ENCODE assay signal across 1 cellular context in the genomic region with DNA sequence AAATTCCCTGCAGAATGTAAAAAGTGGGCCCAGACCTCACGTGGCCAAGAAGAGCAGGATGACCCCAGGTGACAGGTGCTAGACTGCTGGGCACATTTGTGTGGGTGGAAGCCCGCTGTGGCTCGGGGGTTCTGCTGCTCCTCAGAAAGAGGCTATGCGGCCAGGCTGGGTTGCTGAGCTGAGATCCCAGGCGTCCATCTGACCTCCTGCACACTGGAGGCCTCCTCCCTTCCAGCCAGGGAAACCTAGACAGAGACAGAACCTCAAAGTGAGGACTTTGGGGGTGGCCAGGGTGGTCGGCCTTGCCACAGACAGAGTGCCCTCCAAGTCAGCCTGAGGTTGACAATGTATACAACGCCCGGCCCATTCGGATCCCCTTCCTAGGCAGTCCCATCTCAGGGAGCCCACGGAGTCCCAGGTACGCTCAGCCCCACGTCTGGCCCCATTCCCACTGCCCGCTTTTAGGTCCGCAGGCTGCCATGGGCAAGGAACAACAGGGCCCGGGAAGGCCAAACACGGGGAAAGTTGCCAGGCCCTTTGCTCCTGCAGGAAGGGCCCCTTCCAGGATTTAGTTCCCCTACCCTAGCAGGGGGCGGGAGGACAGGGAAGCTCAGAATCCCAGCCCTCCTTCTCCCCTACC.
TF ChIP-seq lines count a peak whose summit lies in the region.

No MANE protein-coding gene starts in this region.

TF ChIP-seq in HepG2, 621 proteins besides CTCF, POLR2A, EP300 and RAD21 (continued from another document):
- TF ChIP-seq, protein P1, sequence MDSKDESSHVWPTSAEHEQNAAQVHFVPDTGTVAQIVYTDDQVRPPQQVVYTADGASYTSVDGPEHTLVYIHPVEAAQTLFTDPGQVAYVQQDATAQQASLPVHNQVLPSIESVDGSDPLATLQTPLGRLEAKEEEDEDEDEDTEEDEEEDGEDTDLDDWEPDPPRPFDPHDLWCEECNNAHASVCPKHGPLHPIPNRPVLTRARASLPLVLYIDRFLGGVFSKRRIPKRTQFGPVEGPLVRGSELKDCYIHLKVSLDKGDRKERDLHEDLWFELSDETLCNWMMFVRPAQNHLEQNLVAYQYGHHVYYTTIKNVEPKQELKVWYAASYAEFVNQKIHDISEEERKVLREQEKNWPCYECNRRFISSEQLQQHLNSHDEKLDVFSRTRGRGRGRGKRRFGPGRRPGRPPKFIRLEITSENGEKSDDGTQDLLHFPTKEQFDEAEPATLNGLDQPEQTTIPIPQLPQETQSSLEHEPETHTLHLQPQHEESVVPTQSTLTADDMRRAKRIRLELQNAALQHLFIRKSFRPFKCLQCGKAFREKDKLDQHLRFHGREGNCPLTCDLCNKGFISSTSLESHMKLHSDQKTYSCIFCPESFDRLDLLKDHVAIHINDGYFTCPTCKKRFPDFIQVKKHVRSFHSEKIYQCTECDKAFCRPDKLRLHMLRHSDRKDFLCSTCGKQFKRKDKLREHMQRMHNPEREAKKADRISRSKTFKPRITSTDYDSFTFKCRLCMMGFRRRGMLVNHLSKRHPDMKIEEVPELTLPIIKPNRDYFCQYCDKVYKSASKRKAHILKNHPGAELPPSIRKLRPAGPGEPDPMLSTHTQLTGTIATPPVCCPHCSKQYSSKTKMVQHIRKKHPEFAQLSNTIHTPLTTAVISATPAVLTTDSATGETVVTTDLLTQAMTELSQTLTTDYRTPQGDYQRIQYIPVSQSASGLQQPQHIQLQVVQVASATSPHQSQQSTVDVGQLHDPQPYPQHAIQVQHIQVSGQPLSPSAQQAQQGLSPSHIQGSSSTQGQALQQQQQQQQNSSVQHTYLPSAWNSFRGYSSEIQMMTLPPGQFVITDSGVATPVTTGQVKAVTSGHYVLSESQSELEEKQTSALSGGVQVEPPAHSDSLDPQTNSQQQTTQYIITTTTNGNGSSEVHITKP (CRISPR knock-in tag; IDR thresholded peaks at IDR 0.05; ENCODE audit: low read depth): no peak
